25 cellular contexts compared by ENCODE assay signal in genomic region chr2:10781746-10782145, GRCh38.
"Had no signal": no experiment of that assay in that cellular context is flagged by ENCODE, and none has a peak within 500 bp of the region (broad histone marks: within the 10 kb centered on the region; RNA-seq: fewer than 3 reads in every experiment).

No MANE protein-coding gene starts in this region.

- H3K27ac Mint-ChIP-seq: activated CD4-positive, alpha-beta T cell treated with anti-CD3 and anti-CD28 coated beads for 36 hours; activated CD4-positive, alpha-beta T cell treated with anti-CD3 and anti-CD28 coated beads, Interleukin-2, amount 10 ng/mL, durations not matched to agents 24 days and 14 days; activated CD8-positive, alpha-beta T cell treated with anti-CD3 and anti-CD28 coated beads for 36 hours; activated naive CD4-positive, alpha-beta T cell treated with anti-CD3 and anti-CD28 coated beads, Interleukin-2, amount 10 ng/mL, durations not matched to agents 7 days and 5 days; activated naive CD4-positive, alpha-beta T cell treated with anti-CD3 and anti-CD28 coated beads, Interleukin-2, amount 50 U/mL, for 72 hours; activated naive CD8-positive, alpha-beta T cell treated with anti-CD3 and anti-CD28 coated beads, Interleukin-2, amount 10 ng/mL, durations not matched to agents 7 days and 5 days; activated T-helper 17 cell treated with anti-CD3 and anti-CD28 coated beads, Interleukin-2, amount 50 U/mL, for 72 hours; brain; dendritic cell treated with granulocyte-macrophage colony-stimulating factor and Interleukin-4, amounts not matched to agents 40 ng/mL and 50 ng/mL, for 4 days; endodermal cell had no signal

- H3K9me3 Mint-ChIP-seq: activated CD4-positive, alpha-beta T cell treated with anti-CD3 and anti-CD28 coated beads, Interleukin-2, amount 10 ng/mL, durations not matched to agents 24 days and 14 days; activated CD8-positive, alpha-beta T cell treated with anti-CD3 and anti-CD28 coated beads for 36 hours; activated naive CD4-positive, alpha-beta T cell treated with anti-CD3 and anti-CD28 coated beads, Interleukin-2, amount 10 ng/mL, durations not matched to agents 7 days and 5 days; activated naive CD4-positive, alpha-beta T cell treated with anti-CD3 and anti-CD28 coated beads, Interleukin-2, amount 50 U/mL, for 72 hours; activated naive CD8-positive, alpha-beta T cell treated with anti-CD3 and anti-CD28 coated beads, Interleukin-2, amount 10 ng/mL, durations not matched to agents 7 days and 5 days; activated T-cell treated with anti-CD3 and anti-CD28 coated beads, Interleukin-2, amount 50 U/mL, for 4 hours; activated T-helper 17 cell treated with anti-CD3 and anti-CD28 coated beads, Interleukin-2, amount 50 U/mL, for 72 hours; brain; central memory CD8-positive, alpha-beta T cell; dendritic cell treated with granulocyte-macrophage colony-stimulating factor and Interleukin-4, amounts not matched to agents 40 ng/mL and 50 ng/mL, for 4 days; endodermal cell had no signal

- DNase-seq: activated CD4-positive, alpha-beta T cell treated with anti-CD3 and anti-CD28 coated beads for 36 hours; activated CD4-positive, CD25-positive, alpha-beta regulatory T cell; activated CD4-positive, CD25-positive, alpha-beta regulatory T cell treated with anti-CD3 and anti-CD28 coated beads, Interleukin-2, amount 50 U/mL, for 72 hours; activated CD8-positive, alpha-beta memory T cell treated with anti-CD3 and anti-CD28 coated beads for 24 hours; activated CD8-positive, alpha-beta T cell treated with anti-CD3 and anti-CD28 coated beads for 36 hours; activated gamma-delta T cell; activated naive CD4-positive, alpha-beta T cell; activated naive CD4-positive, alpha-beta T cell treated with anti-CD3 and anti-CD28 coated beads, Interleukin-2, amount 10 ng/mL, durations not matched to agents 7 days and 5 days; activated naive CD8-positive, alpha-beta T cell treated with anti-CD3 and anti-CD28 coated beads, Interleukin-2, amount 10 ng/mL, durations not matched to agents 7 days and 5 days; activated T-cell treated with anti-CD3 and anti-CD28 coated beads, Interleukin-2, amount 50 U/mL, for 4 hours; effector memory CD4-positive, alpha-beta T cell; endodermal cell; foreskin fibroblast; T-helper 2 cell had no signal

- H3K4me3 Mint-ChIP-seq: activated CD4-positive, alpha-beta T cell treated with anti-CD3 and anti-CD28 coated beads for 36 hours; activated CD4-positive, alpha-beta T cell treated with anti-CD3 and anti-CD28 coated beads, Interleukin-2, amount 10 ng/mL, durations not matched to agents 24 days and 14 days; activated CD8-positive, alpha-beta T cell treated with anti-CD3 and anti-CD28 coated beads for 36 hours; activated naive CD4-positive, alpha-beta T cell treated with anti-CD3 and anti-CD28 coated beads, Interleukin-2, amount 10 ng/mL, durations not matched to agents 7 days and 5 days; activated naive CD8-positive, alpha-beta T cell treated with anti-CD3 and anti-CD28 coated beads, Interleukin-2, amount 10 ng/mL, durations not matched to agents 7 days and 5 days; activated T-cell treated with anti-CD3 and anti-CD28 coated beads, Interleukin-2, amount 50 U/mL, for 4 hours; activated T-helper 17 cell treated with anti-CD3 and anti-CD28 coated beads, Interleukin-2, amount 50 U/mL, for 72 hours; brain; central memory CD8-positive, alpha-beta T cell; dendritic cell treated with granulocyte-macrophage colony-stimulating factor and Interleukin-4, amounts not matched to agents 40 ng/mL and 50 ng/mL, for 4 days; endodermal cell had no signal

- H3K4me3 ChIP-seq: ascending aorta, breast epithelium, coronary artery, dorsolateral prefrontal cortex had no signal

- H3K9me3 ChIP-seq: ascending aorta, breast epithelium had no signal

- H3K4me1 ChIP-seq: ascending aorta, breast epithelium had no signal

- H3K27me3 ChIP-seq: ascending aorta, breast epithelium, dorsolateral prefrontal cortex had no signal

- ATAC-seq: activated CD4-positive, alpha-beta T cell treated with anti-CD3 and anti-CD28 coated beads for 36 hours; activated CD8-positive, alpha-beta T cell treated with anti-CD3 and anti-CD28 coated beads for 36 hours; activated naive CD4-positive, alpha-beta T cell treated with anti-CD3 and anti-CD28 coated beads, Interleukin-2, amount 50 U/mL, for 72 hours; activated T-cell treated with anti-CD3 and anti-CD28 coated beads, Interleukin-2, amount 50 U/mL, for 4 hours; activated T-helper 17 cell treated with anti-CD3 and anti-CD28 coated beads, Interleukin-2, amount 50 U/mL, for 72 hours; esophagus mucosa had no signal

- H3K4me1 Mint-ChIP-seq: activated CD4-positive, alpha-beta T cell treated with anti-CD3 and anti-CD28 coated beads for 36 hours; activated CD4-positive, alpha-beta T cell treated with anti-CD3 and anti-CD28 coated beads, Interleukin-2, amount 10 ng/mL, durations not matched to agents 24 days and 14 days; activated naive CD4-positive, alpha-beta T cell treated with anti-CD3 and anti-CD28 coated beads, Interleukin-2, amount 10 ng/mL, durations not matched to agents 7 days and 5 days; activated naive CD8-positive, alpha-beta T cell treated with anti-CD3 and anti-CD28 coated beads, Interleukin-2, amount 10 ng/mL, durations not matched to agents 7 days and 5 days; activated T-helper 17 cell treated with anti-CD3 and anti-CD28 coated beads, Interleukin-2, amount 50 U/mL, for 72 hours; brain; central memory CD8-positive, alpha-beta T cell; endodermal cell had no signal

- H3K27ac ChIP-seq: ascending aorta, breast epithelium, coronary artery, dorsolateral prefrontal cortex had no signal
